8 cellular contexts compared by ENCODE assay signal in the genomic region with DNA sequence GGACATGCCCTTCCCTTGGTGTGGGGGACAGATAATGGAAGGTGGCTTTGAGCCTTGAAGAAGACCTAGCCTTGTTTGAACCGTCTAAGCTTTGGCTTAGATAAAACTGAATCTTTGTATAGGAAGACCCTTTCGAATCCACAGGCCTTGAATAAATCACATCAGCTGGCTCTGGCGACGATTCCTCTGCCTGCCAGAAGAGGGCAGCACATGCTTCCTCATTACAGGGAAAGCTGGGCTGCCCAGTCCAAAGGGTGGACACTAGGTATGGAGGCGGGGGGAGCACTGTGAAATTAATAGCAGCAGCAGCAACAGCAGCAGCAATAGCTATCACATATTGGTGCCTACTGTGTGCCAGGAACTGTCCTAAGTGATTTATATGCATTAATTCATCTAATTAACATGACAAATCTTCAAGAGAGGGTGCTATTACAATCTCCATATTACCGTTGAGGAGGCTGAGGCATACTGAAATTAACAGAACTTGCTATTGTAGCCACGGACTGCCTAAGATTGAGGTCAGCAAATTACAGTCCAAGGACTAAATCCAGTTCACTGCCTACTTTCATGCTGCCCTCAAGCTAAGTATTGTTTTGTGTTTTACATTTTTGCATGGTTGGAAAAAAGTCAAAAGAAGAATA.
DNase-seq lines count a peak whose midpoint lies in the region; ATAC-seq and TF ChIP-seq lines count a peak whose summit lies in the region.

No MANE protein-coding gene starts in this region.

- intact Hi-C loops in left cardiac atrium (cut with DNase I) = loop anchor here in 1 of 2 donors (2.0 kb wide), 1 partner anchor 84 kb away; the partner anchor contains the start of gene CLIC5

- no peak overlapping the region for H3K4me3 ChIP-seq in MM.1S (ENCODE audit: low read length)
- H3K4me3 ChIP-seq in adipocyte (ENCODE audit: low read length) = no peak overlapping the region

- ATAC-seq in left cardiac atrium (peak; percentile 79 to 85), GM21825 (IDR thresholded peaks at IDR 0.05; ENCODE audit: unreplicated experiment) (no peak), HG03432 (IDR thresholded peaks at IDR 0.05; ENCODE audit: unreplicated experiment) (no peak)

- no peak overlapping the region for H3K4me2 ChIP-seq in MM.1S (ENCODE audit: low read depth, low read length)

- no peaks in the 10 kb centered on the region for H3K79me2 ChIP-seq in MM.1S (ENCODE audit: low read length)

- H4K20me1 ChIP-seq in MM.1S (ENCODE audit: insufficient read depth, low read length) = no peaks in the 10 kb centered on the region

- no peaks in the 10 kb centered on the region for H3K9me2 ChIP-seq in MM.1S (replicated peaks; ENCODE audit: insufficient read depth, low read length)

- H2AFZ ChIP-seq in MM.1S (ENCODE audit: low read length) = no peak overlapping the region

- H3K36me3 ChIP-seq in MM.1S (replicated peaks; ENCODE audit: insufficient read depth, low read length) (no peaks in the 10 kb centered on the region), adipocyte (ENCODE audit: control insufficient read depth, insufficient read depth, low read length, severe bottlenecking) (no peaks in the 10 kb centered on the region)

- H3K27me3 ChIP-seq in MM.1S (replicated peaks; ENCODE audit: insufficient read depth, low read length) (no peaks in the 10 kb centered on the region), adipocyte (replicated peaks; ENCODE audit: control insufficient read depth, insufficient read depth, low read length) (peaks cover 6% of the 10 kb centered on the region)

- no peak overlapping the region for H3K27ac ChIP-seq in MM.1S (ENCODE audit: low read length)

- no peaks in the 10 kb centered on the region for H3F3A ChIP-seq in MM.1S (ENCODE audit: insufficient read depth, low read length)

- H3K9ac ChIP-seq in MM.1S (ENCODE audit: low read length) (no peak overlapping the region), adipocyte (ENCODE audit: low read length) (no peak overlapping the region)

- no peaks in the 10 kb centered on the region for H3K4me1 ChIP-seq in MM.1S (ENCODE audit: low read length)
- H3K4me1 ChIP-seq in adipocyte (ENCODE audit: control insufficient read depth, insufficient read depth, low read length) = no peaks in the 10 kb centered on the region

- TF ChIP-seq CTCF in MM.1S (IDR thresholded peaks at IDR 0.05; ENCODE audit: low read length) = peak; percentile 97

- peak; percentile 65 for DNase-seq in ELR (ENCODE audit: low read depth)
- DNase-seq in MM.1S = peak; percentile 47
- DNase-seq in SW480 (ENCODE audit: low spot score) = peak; percentile 57
- DNase-seq in adipocyte (ENCODE audit: low read depth) = peak; percentile 80
- peak; percentile 73 for DNase-seq in left cardiac atrium
- peak; percentile 83 for DNase-seq in retina

- H3K9me3 ChIP-seq in MM.1S (replicated peaks; ENCODE audit: insufficient read depth, low read length) = no peaks in the 10 kb centered on the region
- H3K9me3 ChIP-seq in adipocyte (ENCODE audit: control insufficient read depth, low read length) = no peaks in the 10 kb centered on the region

Comparison
In these comparisons a context has a peak if more than half of its experiments do, and no peak if none do; other contexts are left out.
1. ATAC-seq: peak in left cardiac atrium (2 of 2); none in GM21825 (single experiment) and HG03432 (single experiment).
2. Peak in every context shown above with its lines, with median percentiles within 50 percentile points of each other: DNase-seq.